Comparison of ENCODE assay signal across 28 cellular contexts in genomic region chr3:122208579-122208978, GRCh38. TPM values are rescaled to one million over a fixed set of nuclear protein-coding genes. Genes with fewer than 3 reads are reported as not detected.
"Had no signal": no experiment of that assay in that cellular context is flagged by ENCODE, and none has a peak within 500 bp of the region (broad histone marks: within the 10 kb centered on the region; RNA-seq: fewer than 3 reads in every experiment).

No MANE protein-coding gene starts in this region.

- H3K4me3 ChIP-seq: stomach, suprapubic skin, testis, thoracic aorta, thyroid gland, tibial artery, tibial nerve, transverse colon, upper lobe of left lung, upper lobe of right lung, uterus, vagina had no signal

- H3K4me3 Mint-ChIP-seq: stimulated activated effector memory CD8-positive, alpha-beta T cell treated with anti-CD3 and anti-CD28 coated beads, Interleukin-12 subunit alpha, Interleukin-12 subunit beta, amount 100 ng/mL, for 72 hours; stimulated activated memory B cell treated with anti-CD40 and anti-IgM and Interleukin-4, amounts not matched to agents 10 μg/mL and 1 μg/mL and 100 μg/mL, for 72 hours; stimulated activated naive B cell treated with anti-CD40 and anti-IgM and Interleukin-4, amounts not matched to agents 10 μg/mL and 1 μg/mL and 100 μg/mL, for 72 hours; stimulated activated naive CD8-positive, alpha-beta T cell treated with anti-CD3 and anti-CD28 coated beads, Interleukin-15, amount 100 ng/mL, for 72 hours; stimulated activated naive CD8-positive, alpha-beta T cell treated with anti-CD3 and anti-CD28 coated beads, Interleukin-15, Interleukin-2, amounts not matched to agents 100 ng/mL and 50 ng/mL, for 24 hours; type B pancreatic cell had no signal

- ATAC-seq: stimulated activated effector memory CD8-positive, alpha-beta T cell treated with anti-CD3 and anti-CD28 coated beads, Interleukin-12 subunit alpha, Interleukin-12 subunit beta, amount 100 ng/mL, for 72 hours; stimulated activated memory B cell treated with anti-CD40 and anti-IgM and Interleukin-4, amounts not matched to agents 10 μg/mL and 1 μg/mL and 100 μg/mL, for 72 hours; stimulated activated naive B cell treated with anti-CD40 and anti-IgM and Interleukin-4, amounts not matched to agents 10 μg/mL and 1 μg/mL and 100 μg/mL, for 72 hours; stimulated activated naive CD8-positive, alpha-beta T cell treated with anti-CD3 and anti-CD28 coated beads, Interleukin-15, amount 100 ng/mL, for 72 hours; stimulated activated naive CD8-positive, alpha-beta T cell treated with anti-CD3 and anti-CD28 coated beads, Interleukin-15, Interleukin-2, amounts not matched to agents 100 U/mL and 50 U/mL, for 24 hours; upper lobe of right lung had no signal

- H3K27me3 ChIP-seq: stomach, suprapubic skin, testis, thyroid gland, tibial artery, tibial nerve, transverse colon, upper lobe of left lung, upper lobe of right lung, uterus, vagina had no signal

- H3K27ac Mint-ChIP-seq: stimulated activated effector memory CD8-positive, alpha-beta T cell treated with anti-CD3 and anti-CD28 coated beads, Interleukin-12 subunit alpha, Interleukin-12 subunit beta, amount 100 ng/mL, for 72 hours; stimulated activated memory B cell treated with anti-CD40 and anti-IgM and Interleukin-4, amounts not matched to agents 10 μg/mL and 1 μg/mL and 100 μg/mL, for 72 hours; stimulated activated naive B cell treated with anti-CD40 and anti-IgM and Interleukin-4, amounts not matched to agents 10 μg/mL and 1 μg/mL and 100 μg/mL, for 72 hours; stimulated activated naive CD8-positive, alpha-beta T cell treated with anti-CD3 and anti-CD28 coated beads, Interleukin-15, amount 100 ng/mL, for 72 hours; stimulated activated naive CD8-positive, alpha-beta T cell treated with anti-CD3 and anti-CD28 coated beads, Interleukin-15, Interleukin-2, amounts not matched to agents 100 ng/mL and 50 ng/mL, for 24 hours; type B pancreatic cell had no signal

- H3K27me3 Mint-ChIP-seq: type B pancreatic cell had no signal

- H3K4me1 ChIP-seq: stomach, suprapubic skin, testis, thyroid gland, tibial artery, tibial nerve, transverse colon, upper lobe of left lung, upper lobe of right lung, uterus, vagina had no signal

- DNase-seq: stimulated activated CD4-positive, alpha-beta T cell treated with anti-CD3 and anti-CD28 coated beads, Interleukin-2, amount 100 ng/mL, for 48 hours; stimulated activated CD4-positive, alpha-beta T cell treated with anti-CD3 and anti-CD28 coated beads, Interleukin-4, amount 100 ng/mL, for 1 hour; stimulated activated CD4-positive, alpha-beta T cell treated with anti-CD3 and anti-CD28 coated beads, Interleukin-4, amount 100 ng/mL, for 24 hours; stimulated activated CD4-positive, alpha-beta T cell treated with anti-CD3 and anti-CD28 coated beads, Interleukin-4, amount 100 ng/mL, for 4 hours; stimulated activated CD8-positive, alpha-beta memory T cell treated with anti-CD3 and anti-CD28 coated beads, Interleukin-4, amount 100 ng/mL, for 48 hours; stimulated activated naive B cell treated with anti-CD40 and anti-IgM and Interleukin-4, amounts not matched to agents 10 μg/mL and 1 μg/mL and 100 μg/mL, for 72 hours; stimulated activated naive CD4-positive, alpha-beta T cell; stimulated activated naive CD4-positive, alpha-beta T cell treated with Interleukin-2 at 50 U/mL for 16 hours; stimulated activated naive CD8-positive, alpha-beta T cell treated with anti-CD3 and anti-CD28 coated beads, Interleukin-15, amount 100 ng/mL, for 72 hours; stimulated activated naive CD8-positive, alpha-beta T cell treated with anti-CD3 and anti-CD28 coated beads, Interleukin-15, Interleukin-2, amounts not matched to agents 100 U/mL and 50 U/mL, for 24 hours; stomach; substantia nigra; testis; thyroid gland; tibial artery; transverse colon; upper lobe of left lung; upper lobe of right lung; uterus had no signal

- H3K27ac ChIP-seq: stomach, suprapubic skin, testis, thoracic aorta, thyroid gland, tibial artery, tibial nerve, transverse colon, upper lobe of left lung, upper lobe of right lung, uterus, vagina had no signal

- H3K36me3 ChIP-seq: stomach, suprapubic skin, thoracic aorta, thyroid gland, tibial artery, tibial nerve, transverse colon, upper lobe of left lung, upper lobe of right lung, uterus, vagina had no signal

- H3K4me1 Mint-ChIP-seq: stimulated activated effector memory CD8-positive, alpha-beta T cell treated with anti-CD3 and anti-CD28 coated beads, Interleukin-12 subunit alpha, Interleukin-12 subunit beta, amount 100 ng/mL, for 72 hours; stimulated activated memory B cell treated with anti-CD40 and anti-IgM and Interleukin-4, amounts not matched to agents 10 μg/mL and 1 μg/mL and 100 μg/mL, for 72 hours; stimulated activated naive B cell treated with anti-CD40 and anti-IgM and Interleukin-4, amounts not matched to agents 10 μg/mL and 1 μg/mL and 100 μg/mL, for 72 hours; stimulated activated naive CD8-positive, alpha-beta T cell treated with anti-CD3 and anti-CD28 coated beads, Interleukin-15, amount 100 ng/mL, for 72 hours had no signal

- H3K9me3 Mint-ChIP-seq: stimulated activated effector memory CD8-positive, alpha-beta T cell treated with anti-CD3 and anti-CD28 coated beads, Interleukin-12 subunit alpha, Interleukin-12 subunit beta, amount 100 ng/mL, for 72 hours; stimulated activated memory B cell treated with anti-CD40 and anti-IgM and Interleukin-4, amounts not matched to agents 10 μg/mL and 1 μg/mL and 100 μg/mL, for 72 hours; stimulated activated naive B cell treated with anti-CD40 and anti-IgM and Interleukin-4, amounts not matched to agents 10 μg/mL and 1 μg/mL and 100 μg/mL, for 72 hours; stimulated activated naive CD8-positive, alpha-beta T cell treated with anti-CD3 and anti-CD28 coated beads, Interleukin-15, Interleukin-2, amounts not matched to agents 100 ng/mL and 50 ng/mL, for 24 hours had no signal

- H3K36me3 Mint-ChIP-seq: stimulated activated effector memory CD8-positive, alpha-beta T cell treated with anti-CD3 and anti-CD28 coated beads, Interleukin-12 subunit alpha, Interleukin-12 subunit beta, amount 100 ng/mL, for 72 hours; stimulated activated memory B cell treated with anti-CD40 and anti-IgM and Interleukin-4, amounts not matched to agents 10 μg/mL and 1 μg/mL and 100 μg/mL, for 72 hours; stimulated activated naive B cell treated with anti-CD40 and anti-IgM and Interleukin-4, amounts not matched to agents 10 μg/mL and 1 μg/mL and 100 μg/mL, for 72 hours; type B pancreatic cell had no signal

- H3K9me3 ChIP-seq: stomach, suprapubic skin, testis, thoracic aorta, thyroid gland, tibial artery, tibial nerve, transverse colon, upper lobe of left lung, upper lobe of right lung, uterus, vagina had no signal

RNA-seq across cellular contexts. Expression of gene CASR, which starts 25.1 kb away (rescaled TPM):
- total RNA-seq: suprapubic skin, temporal lobe, thoracic aorta, uterus, vagina had no signal
